Comparison of ENCODE assay signal across 1 cellular context in genomic region chr16:53502331-53503269, GRCh38.
TF ChIP-seq lines count a peak whose summit lies in the region.

TSS of gene AKTIP (minus strand) at chr16:53503209. CDS start at chr16:53500259, 2,950 bp downstream.

TF ChIP-seq in HepG2, 621 proteins besides CTCF, POLR2A, EP300 and RAD21 (continued from another document and continues in another):
- TF ChIP-seq HINFP (CRISPR knock-in tag; IDR thresholded peaks at IDR 0.05; ENCODE audit: low read depth) (peak; percentile 43; the same call in 1 of the 2 replicates), REXO4 (CRISPR knock-in tag; IDR thresholded peaks at IDR 0.05; ENCODE audit: borderline replicate concordance) (no peak), ZNF234 (CRISPR knock-in tag; conservative IDR thresholded peaks at IDR 0.05) (no peak; the same call in 1 of the 2 replicates), MXI1 (IDR thresholded peaks at IDR 0.05; ENCODE audit: borderline replicate concordance, low read depth, low read length) (peak; percentile 19; the same call in 2 of the 3 replicates), IKZF4 (CRISPR knock-in tag; IDR thresholded peaks at IDR 0.05; ENCODE audit: borderline replicate concordance, low read depth, not compliant biosample characterization) (peak; percentile 37), DMTF1 (CRISPR knock-in tag; IDR thresholded peaks at IDR 0.05) (peak; percentile 58; the same call in 1 of the 2 replicates), ZFP82 (CRISPR knock-in tag; IDR thresholded peaks at IDR 0.05; ENCODE audit: borderline replicate concordance) (no peak), AGO2 (optimal IDR thresholded peaks at IDR 0.05; ENCODE audit: low read depth, low read length) (peak; percentile 65), NFKBIZ (CRISPR knock-in tag; IDR thresholded peaks at IDR 0.05) (no peak; the same call in 1 of the 2 replicates), MIER3 (CRISPR knock-in tag; IDR thresholded peaks at IDR 0.05; ENCODE audit: borderline replicate concordance) (no peak), NR0B2 (CRISPR knock-in tag; IDR thresholded peaks at IDR 0.05) (peak; percentile 40; the same call in 1 of the 2 replicates), GATAD2A (CRISPR knock-in tag; IDR thresholded peaks at IDR 0.05) (peak; percentile 22; the same call in 1 of the 2 replicates), ZBTB38 (CRISPR knock-in tag; IDR thresholded peaks at IDR 0.05) (peak; percentile 41; the same call in 1 of the 2 replicates), ZSCAN25 (CRISPR knock-in tag; IDR thresholded peaks at IDR 0.05) (peak; percentile 94), ZNF30 (CRISPR knock-in tag; IDR thresholded peaks at IDR 0.05) (no peak), RFXAP (CRISPR knock-in tag; IDR thresholded peaks at IDR 0.05; ENCODE audit: borderline replicate concordance) (0 out of 2 replicates have a peak, but pooled peaks have one; percentile 48), ZNF776 (CRISPR knock-in tag; IDR thresholded peaks at IDR 0.05) (peak; percentile 89), FOXA3 (CRISPR knock-in tag; IDR thresholded peaks at IDR 0.05) (no peak), ZNF235 (CRISPR knock-in tag; IDR thresholded peaks at IDR 0.05; ENCODE audit: borderline replicate concordance) (peak; percentile 29; the same call in 1 of the 2 replicates), GABPA (IDR thresholded peaks at IDR 0.05; ENCODE audit: low read depth, low read length) (peak; percentile 13; the same call in 1 of the 2 replicates), GABPA (CRISPR knock-in tag; IDR thresholded peaks at IDR 0.05; ENCODE audit: low read depth) (no peak), ZMAT5 (CRISPR knock-in tag; IDR thresholded peaks at IDR 0.05; ENCODE audit: borderline replicate concordance, low read depth) (no peak), SIN3A (IDR thresholded peaks at IDR 0.05; ENCODE audit: borderline replicate concordance, low read depth, low read length) (peak; percentile 56; the same call in 1 of the 2 replicates), ETV6 (CRISPR knock-in tag; conservative IDR thresholded peaks at IDR 0.05) (0 out of 2 replicates have a peak, but pooled peaks have one; percentile 55), NFAT5 (CRISPR knock-in tag; IDR thresholded peaks at IDR 0.05) (no peak), ARHGAP35 (CRISPR knock-in tag; IDR thresholded peaks at IDR 0.05; ENCODE audit: borderline replicate concordance) (peak; percentile 38; the same call in 1 of the 2 replicates), ZNF44 (CRISPR knock-in tag; IDR thresholded peaks at IDR 0.05) (no peak), ZNF446 (CRISPR knock-in tag; IDR thresholded peaks at IDR 0.05) (peak; percentile 78; the same call in 1 of the 2 replicates), ZFP90 (CRISPR knock-in tag; IDR thresholded peaks at IDR 0.05; ENCODE audit: borderline replicate concordance) (peak; percentile 40; the same call in 1 of the 2 replicates), KAT8 (CRISPR knock-in tag; IDR thresholded peaks at IDR 0.05) (0 out of 2 replicates have a peak, but pooled peaks have one; percentile 10), SNAPC5 (CRISPR knock-in tag; IDR thresholded peaks at IDR 0.05; ENCODE audit: borderline replicate concordance) (peak; percentile 87), ZNF788 (CRISPR knock-in tag; IDR thresholded peaks at IDR 0.05; ENCODE audit: borderline replicate concordance) (peak; percentile 22; the same call in 1 of the 2 replicates), GATAD1 (CRISPR knock-in tag; IDR thresholded peaks at IDR 0.05) (peak; percentile 71), FOXJ3 (CRISPR knock-in tag; IDR thresholded peaks at IDR 0.05; ENCODE audit: borderline replicate concordance) (no peak), ZBTB4 (CRISPR knock-in tag; IDR thresholded peaks at IDR 0.05; ENCODE audit: borderline replicate concordance) (peak; percentile 21; the same call in 1 of the 2 replicates), ZNF431 (CRISPR knock-in tag; IDR thresholded peaks at IDR 0.05; ENCODE audit: borderline replicate concordance, low read depth) (peak; percentile 44; the same call in 1 of the 2 replicates), HNRNPK (IDR thresholded peaks at IDR 0.05; ENCODE audit: low read depth, low read length, poor library complexity, severe bottlenecking) (peak; percentile 84), ZNF121 (CRISPR knock-in tag; IDR thresholded peaks at IDR 0.05) (peak; percentile 85), ZXDC (CRISPR knock-in tag; IDR thresholded peaks at IDR 0.05) (peak; percentile 84; the same call in 1 of the 2 replicates), IRX3 (CRISPR knock-in tag; IDR thresholded peaks at IDR 0.05; ENCODE audit: borderline replicate concordance, low read depth) (peak; percentile 70), ZNF343 (CRISPR knock-in tag; IDR thresholded peaks at IDR 0.05) (0 out of 2 replicates have a peak, but pooled peaks have one; percentile 49), SMAD3 (CRISPR knock-in tag; IDR thresholded peaks at IDR 0.05) (no peak), ZNF547 (CRISPR knock-in tag; IDR thresholded peaks at IDR 0.05) (no peak), ZNF556 (CRISPR knock-in tag; IDR thresholded peaks at IDR 0.05; ENCODE audit: borderline replicate concordance) (0 out of 2 replicates have a peak, but pooled peaks have one; percentile 21)
